Comparison of ENCODE assay signal across 8 cellular contexts in the genomic region with DNA sequence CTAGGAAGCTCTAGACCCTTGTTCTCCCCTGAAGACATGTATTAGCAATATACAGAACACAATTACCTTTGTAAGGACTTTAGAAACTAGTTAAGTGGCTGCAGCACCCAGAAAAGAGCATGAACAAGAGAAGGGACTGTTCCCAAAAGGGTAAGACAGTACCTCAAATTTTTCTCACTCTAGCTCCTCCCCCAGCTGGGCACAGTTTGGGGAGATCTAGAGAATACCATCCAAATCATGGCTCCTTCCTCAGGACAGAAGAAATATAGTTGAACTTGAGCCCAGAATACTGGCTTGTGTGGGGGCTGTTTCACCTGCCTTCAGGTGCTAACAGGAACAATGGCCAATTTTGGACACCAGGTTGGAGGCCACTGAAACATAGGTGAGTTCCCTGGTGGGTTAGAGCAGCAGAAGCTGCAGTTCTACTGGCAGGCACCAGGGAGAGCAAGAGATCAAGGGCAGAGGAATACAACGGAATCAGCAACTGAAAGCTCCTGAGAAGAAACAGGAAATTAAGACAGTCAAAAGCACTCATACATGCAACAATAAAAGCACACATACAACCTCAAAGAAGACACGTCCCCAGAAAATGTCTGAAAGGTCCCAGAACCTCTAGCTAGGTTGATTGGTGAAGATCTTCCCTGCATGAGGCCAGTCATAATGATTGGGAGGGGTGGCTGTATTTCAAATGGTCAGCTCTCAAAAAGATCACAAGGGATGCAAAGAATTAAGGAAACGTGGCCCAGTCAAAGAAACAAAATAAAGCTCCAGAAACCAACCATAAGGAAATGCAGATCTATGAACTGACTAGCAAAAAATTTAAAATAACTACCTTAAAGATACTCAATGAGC.
DNase-seq lines count a peak whose midpoint lies in the region; ATAC-seq and FAIRE-seq lines count a peak whose summit lies in the region.

No MANE protein-coding gene starts in this region.

- FAIRE-seq in HTR-8/SVneo (lab: Jason Lieb, UNC): no peak

- peak; percentile 95 for ATAC-seq in GM21526 (IDR thresholded peaks at IDR 0.05; ENCODE audit: low FRiP score, unreplicated experiment)
- peak; percentile 96 for ATAC-seq in activated naive CD8-positive, alpha-beta T cell treated with anti-CD3 and anti-CD28 coated beads, Interleukin-2, amount 10 ng/mL, durations not matched to agents 7 days and 5 days (ENCODE audit: low read depth)

- H3K27ac Mint-ChIP-seq in activated naive CD8-positive, alpha-beta T cell treated with anti-CD3 and anti-CD28 coated beads, Interleukin-2, amount 10 ng/mL, durations not matched to agents 7 days and 5 days: peak overlapping the region; percentile 61

- DNase-seq in GM03348 (ENCODE audit: low spot score) (peak; percentile 43), HTR-8/SVneo (ENCODE audit: insufficient read length, low spot score) (peak; percentile 65), SW480 (ENCODE audit: low spot score) (peak; percentile 79), iPS DF 19.7 (ENCODE audit: low read depth, low spot score) (peak; percentile 35), cerebellum (ENCODE audit: low spot score) (no peak)
- peak; percentile 54 for DNase-seq in activated naive CD8-positive, alpha-beta T cell treated with anti-CD3 and anti-CD28 coated beads, Interleukin-2, amount 10 ng/mL, durations not matched to agents 7 days and 5 days
- DNase-seq in stimulated activated CD4-positive, alpha-beta T cell treated with anti-CD3 and anti-CD28 coated beads, Interleukin-1b, Interleukin-23, amount 100 ng/mL, for 48 hours: peak; percentile 62

- peaks cover 2% of the 10 kb centered on the region for H3K9me3 Mint-ChIP-seq in activated naive CD8-positive, alpha-beta T cell treated with anti-CD3 and anti-CD28 coated beads, Interleukin-2, amount 10 ng/mL, durations not matched to agents 7 days and 5 days

- H3K27me3 Mint-ChIP-seq in activated naive CD8-positive, alpha-beta T cell treated with anti-CD3 and anti-CD28 coated beads, Interleukin-2, amount 10 ng/mL, durations not matched to agents 7 days and 5 days: peaks cover 24% of the 10 kb centered on the region

- H3K4me3 Mint-ChIP-seq in activated naive CD8-positive, alpha-beta T cell treated with anti-CD3 and anti-CD28 coated beads, Interleukin-2, amount 10 ng/mL, durations not matched to agents 7 days and 5 days: peak overlapping the region; percentile 47

- no peaks in the 10 kb centered on the region for H3K36me3 Mint-ChIP-seq in activated naive CD8-positive, alpha-beta T cell treated with anti-CD3 and anti-CD28 coated beads, Interleukin-2, amount 10 ng/mL, durations not matched to agents 7 days and 5 days

- POLR2A ChIA-PET in activated naive CD8-positive, alpha-beta T cell treated with anti-CD3 and anti-CD28 coated beads, Interleukin-2, amount 10 ng/mL, durations not matched to agents 7 days and 5 days (lab: Charles Lee): no interaction called here

- peaks cover 16% of the 10 kb centered on the region for H3K4me1 Mint-ChIP-seq in activated naive CD8-positive, alpha-beta T cell treated with anti-CD3 and anti-CD28 coated beads, Interleukin-2, amount 10 ng/mL, durations not matched to agents 7 days and 5 days
